8 cellular contexts compared by ENCODE assay signal in genomic region chr1:206204871-206205270, GRCh38. TPM values are rescaled to one million over a fixed set of nuclear protein-coding genes. Genes with fewer than 3 reads are reported as not detected.
A peak's percentile ranks its signal among the peaks of the same experiment; 100 is the strongest.
DNase-seq lines count a peak whose midpoint lies in the region; ATAC-seq and TF ChIP-seq lines count a peak whose summit lies in the region.
"Not testable (repeated sequence)": the region's sequence is repeated elsewhere in the genome, so short reads cannot be mapped to it uniquely, and the experiment has no call there.

No MANE protein-coding gene starts in this region.

- not testable (repeated sequence) for H2AFZ ChIP-seq in ACC112 (ENCODE audit: low read length, unreplicated experiment); H9 (ENCODE audit: low read length); PC-9

- H2BK15ac ChIP-seq in H9 (ENCODE audit: low read depth, low read length), result not testable (repeated sequence)

- H3K79me1 ChIP-seq in H9 (ENCODE audit: insufficient read depth, low read depth, low read length, poor library complexity, severe bottlenecking), result not testable (repeated sequence)

- not testable (repeated sequence) for H4K5ac ChIP-seq in H9 (ENCODE audit: insufficient read length, low read depth, low read length)

- TF ChIP-seq POLR2A in heart left ventricle (IDR thresholded peaks at IDR 0.05); spleen (IDR thresholded peaks at IDR 0.05): not testable (repeated sequence)

- not testable (repeated sequence) for H3K27me3 Mint-ChIP-seq in H9 (ENCODE audit: low read depth); chondrocyte (ENCODE audit: low read depth)

- not testable (repeated sequence) for H3K4me1 Mint-ChIP-seq in H9; chondrocyte (ENCODE audit: low read depth)

- not testable (repeated sequence) for H3K27me3 ChIP-seq in ACC112 (ENCODE audit: insufficient read depth, low read length); H9 (ENCODE audit: insufficient read depth, low read length); PC-9 (ENCODE audit: insufficient read depth, low read depth); heart left ventricle; mucosa of rectum (ENCODE audit: control insufficient read depth in 2 of 2, insufficient read depth in 2 of 2, low read length in 2 of 2); spleen (replicated peaks in 1 of 7)

- H2BK120ac ChIP-seq in H9 (ENCODE audit: low read depth, low read length, poor library complexity, severe bottlenecking), result not testable (repeated sequence)

- not testable (repeated sequence) for H3K18ac ChIP-seq in H9 (ENCODE audit: insufficient read length, low read depth, low read length)

- H3K36me3 Mint-ChIP-seq in H9 (ENCODE audit: insufficient read depth in 1 of 3, low read depth in 3 of 3); chondrocyte (ENCODE audit: low read depth): not testable (repeated sequence)

- peak overlapping the region; percentile 39; the same call in 1 of the 2 replicates for H3K27ac ChIP-seq in ACC112 (ENCODE audit: low read depth, low read length)
- H3K27ac ChIP-seq in H9 (ENCODE audit: insufficient read length, low read depth, low read length); PC-9: not testable (repeated sequence)
- H3K27ac ChIP-seq in heart left ventricle, result peak overlapping the region in 11 of 12 donors; percentile 57 to 77 (median 67)
- H3K27ac ChIP-seq in mucosa of rectum (ENCODE audit: low read depth in 2 of 2, low read length in 2 of 2), result peak overlapping the region; percentile 16 to 22
- H3K27ac ChIP-seq in spleen, result peak overlapping the region in 7 of 8 donors; percentile 38 to 81 (median 72)

- not testable (repeated sequence) for H2AK5ac ChIP-seq in H9 (ENCODE audit: insufficient read length, low read length)

- CTCF ChIA-PET in PC-9 (lab: Charles Lee), result not testable (repeated sequence)

- not testable (repeated sequence) for H4K91ac ChIP-seq in H9 (ENCODE audit: insufficient read length, low read depth, low read length)

- not testable (repeated sequence) for H3K4me1 ChIP-seq in ACC112 (ENCODE audit: control insufficient read depth, insufficient read depth, low read length, unreplicated experiment); H9 (ENCODE audit: insufficient read depth, low read length); PC-9 (replicated peaks; ENCODE audit: insufficient read depth); heart left ventricle; mucosa of rectum (ENCODE audit: control insufficient read depth in 2 of 2, insufficient read depth in 2 of 2, low read length in 2 of 2); spleen

- H3K4me3 ChIP-seq in ACC112 (ENCODE audit: low read depth, low read length) (peak overlapping the region; percentile 73), PC-9 (peak overlapping the region; percentile 52; the same call in 1 of the 2 replicates), heart left ventricle (peak overlapping the region in 11 of 12 donors; percentile 11 to 61 (median 55)), mucosa of rectum (ENCODE audit: low read length in 2 of 2) (peak overlapping the region in 1 of 2 donors; percentile 39), spleen (peak overlapping the region in 7 of 8 donors; percentile 33 to 68 (median 47))

- intact Hi-C loops in PC-9 (cut with micrococcal nuclease; ENCODE audit: unreplicated experiment); heart left ventricle (cut with DNase I); spleen (cut with DNase I; ENCODE audit: low total_unique reads): not testable (repeated sequence)

- H2BK20ac ChIP-seq in H9 (ENCODE audit: low read depth, low read length, poor library complexity, severe bottlenecking), result not testable (repeated sequence)

- H3K4ac ChIP-seq in H9 (ENCODE audit: low read depth, low read length), result not testable (repeated sequence)

- not testable (repeated sequence) for ATAC-seq in heart left ventricle

- not testable (repeated sequence) for H3T11ph ChIP-seq in H9 (ENCODE audit: low read length)

- H3K14ac ChIP-seq in H9 (ENCODE audit: insufficient read depth, low read length), result not testable (repeated sequence)

- not testable (repeated sequence) for H3K23me2 ChIP-seq in H9 (ENCODE audit: insufficient read length, low read depth, low read length, poor library complexity, severe bottlenecking)

- H3F3A ChIP-seq in PC-9 (ENCODE audit: insufficient read depth, low read depth), result not testable (repeated sequence)

- POLR2A ChIA-PET in PC-9 (lab: Charles Lee; ENCODE audit: unreplicated experiment), result interaction anchor here (0.6 kb wide), 1 partner anchor 219 kb away, joined by 4 read pairs; no protein-coding TSS in a partner anchor

- not testable (repeated sequence) for H3K9me2 ChIP-seq in PC-9 (ENCODE audit: insufficient read depth)

- not testable (repeated sequence) for H3K23ac ChIP-seq in H9 (ENCODE audit: insufficient read length, low read depth, low read length)

- H3K4me3 Mint-ChIP-seq in H9 (peak overlapping the region; percentile 70 to 88), chondrocyte (ENCODE audit: unreplicated experiment) (peak overlapping the region; percentile 77)

- not testable (repeated sequence) for H3K9me3 Mint-ChIP-seq in H9; chondrocyte (ENCODE audit: low read depth)

- not testable (repeated sequence) for H3K9ac ChIP-seq in H9 (ENCODE audit: extremely low read depth, insufficient read length, low read length); mucosa of rectum (ENCODE audit: low read depth in 1 of 2, low read length in 2 of 2)

- H3K27ac Mint-ChIP-seq in H9, result not testable (repeated sequence)
- peak overlapping the region; percentile 70 for H3K27ac Mint-ChIP-seq in chondrocyte (ENCODE audit: unreplicated experiment)

- TSS peak; percentile 32 for BruUV-seq in PC-9 (replicated peaks; lab: Mats Ljungman, UMichigan)

- not testable (repeated sequence) for H2BK12ac ChIP-seq in H9 (ENCODE audit: insufficient read length, low read depth, low read length)

- TF ChIP-seq CTCF in H9 (conservative IDR thresholded peaks at IDR 0.05); PC-9 (conservative IDR thresholded peaks at IDR 0.05); chondrocyte (IDR thresholded peaks at IDR 0.05); heart left ventricle (IDR thresholded peaks at IDR 0.05); spleen (IDR thresholded peaks at IDR 0.05 in 8 of 11, conservative IDR thresholded peaks at IDR 0.05 in 3 of 11): not testable (repeated sequence)

- peak; percentile 19 for DNase-seq in H9
- DNase-seq in PC-9, result peak in 1 of 2 experiments; percentile 21
- peak; percentile 0 for DNase-seq in activated T-cell treated with anti-CD3 and anti-CD28 coated beads for 48 hours (ENCODE audit: low read depth)
- DNase-seq in chondrocyte (ENCODE audit: low spot score), result not testable (repeated sequence)
- DNase-seq in heart left ventricle, result peak in 3 of 5 donors; percentile 10 to 40 (median 15)
- DNase-seq in spleen, result peak; percentile 77

- not testable (repeated sequence) for H3K9me3 ChIP-seq in H9 (ENCODE audit: control insufficient read depth, low read depth, low read length); PC-9 (ENCODE audit: insufficient read depth, low read depth); heart left ventricle; mucosa of rectum (ENCODE audit: control insufficient read depth in 2 of 2, low read length in 2 of 2); spleen

- H3K56ac ChIP-seq in H9 (ENCODE audit: insufficient read length, low read depth, low read length), result not testable (repeated sequence)

- H4K8ac ChIP-seq in H9 (replicated peaks; ENCODE audit: insufficient read length, low read depth, low read length), result not testable (repeated sequence)

- H3K79me2 ChIP-seq in ACC112 (ENCODE audit: control insufficient read depth, insufficient read depth, low read length, unreplicated experiment); H9 (ENCODE audit: insufficient read depth, low read length); PC-9 (ENCODE audit: low read depth): not testable (repeated sequence)

- not testable (repeated sequence) for H3K36me3 ChIP-seq in ACC112 (ENCODE audit: insufficient read depth, low read length); PC-9 (ENCODE audit: low read depth); heart left ventricle; mucosa of rectum (ENCODE audit: control insufficient read depth in 2 of 2, insufficient read depth in 2 of 2, low read length in 2 of 2); spleen

- H2BK5ac ChIP-seq in H9 (ENCODE audit: insufficient read length, low read length), result not testable (repeated sequence)

- H4K20me1 ChIP-seq in H9 (ENCODE audit: control insufficient read depth, insufficient read depth, insufficient read length); PC-9 (ENCODE audit: insufficient read depth): not testable (repeated sequence)

- not testable (repeated sequence) for H3K4me2 ChIP-seq in H9 (ENCODE audit: insufficient read depth, insufficient read length, low read length)
- H3K4me2 ChIP-seq in PC-9, result peak overlapping the region; percentile 60

- no CpG with 5 or more reads among the region's 25 CpGs for WGBS in H9 (ENCODE audit: extremely low coverage, insufficient read length, low lambda C conversion rate)
- 0 to 1% (median 0%) methylated on average over 1 to 25 of the region's 25 CpGs; no CpG with 5 or more reads in 1 of the 4 donors for WGBS in heart left ventricle, 4 donors
- 0 to 4% (median 1%) methylated on average over 12 to 25 of the region's 25 CpGs for WGBS in spleen, 5 donors

RNA-seq across cellular contexts. Expression of gene SRGAP2, which starts 1.5 kb away (rescaled TPM):
- 36.5 and 37.9 TPM in 2 replicates for total RNA-seq in H9 (2021)
- 130 and 135 TPM in 2 replicates for total RNA-seq in PC-9 (2021)
- total RNA-seq in chondrocyte, result 43.0 to 65.2 TPM (median 50.4 TPM) in 3 replicates
- 10 to 100 TPM; 11.2 to 56.3 (median 17.7) TPM for total RNA-seq in heart left ventricle
- polyA plus RNA-seq in heart left ventricle, result 10 to 100 TPM in 1 of 2 donors, 1 to 10 TPM in 1; 8.8 to 11.0 TPM
- 100 to 1,000 TPM in 5 of 7 donors, 10 to 100 TPM in 2; 85.7 to 174 (median 122) TPM for total RNA-seq in spleen
- polyA plus RNA-seq in spleen, result 10 to 100 TPM; 11.9 to 31.6 (median 14.6) TPM

RNA-seq across cellular contexts. Expression of gene FAM72A, which starts 2.2 kb away (rescaled TPM):
- total RNA-seq in H9 (2021) (10.5 and 11.4 TPM in 2 replicates), PC-9 (2021) (13.2 and 20.0 TPM in 2 replicates), chondrocyte (1.9 to 3.3 TPM (median 2.3 TPM) in 3 replicates), heart left ventricle (1 to 10 TPM in 3 of 9 donors, under 1 TPM in 4, not detected in 2; 0.22 to 5.8 (median 0.65) TPM), spleen (10 to 100 TPM in 1 of 7 donors, 1 to 10 TPM in 6; 3.9 to 20.6 (median 7.3) TPM)
- polyA plus RNA-seq in heart left ventricle (under 1 TPM; 0.46 to 0.65 TPM), spleen (1 to 10 TPM; 4.6 to 9.1 (median 7.8) TPM)
